8 cellular contexts compared by ENCODE assay signal in the genomic region with DNA sequence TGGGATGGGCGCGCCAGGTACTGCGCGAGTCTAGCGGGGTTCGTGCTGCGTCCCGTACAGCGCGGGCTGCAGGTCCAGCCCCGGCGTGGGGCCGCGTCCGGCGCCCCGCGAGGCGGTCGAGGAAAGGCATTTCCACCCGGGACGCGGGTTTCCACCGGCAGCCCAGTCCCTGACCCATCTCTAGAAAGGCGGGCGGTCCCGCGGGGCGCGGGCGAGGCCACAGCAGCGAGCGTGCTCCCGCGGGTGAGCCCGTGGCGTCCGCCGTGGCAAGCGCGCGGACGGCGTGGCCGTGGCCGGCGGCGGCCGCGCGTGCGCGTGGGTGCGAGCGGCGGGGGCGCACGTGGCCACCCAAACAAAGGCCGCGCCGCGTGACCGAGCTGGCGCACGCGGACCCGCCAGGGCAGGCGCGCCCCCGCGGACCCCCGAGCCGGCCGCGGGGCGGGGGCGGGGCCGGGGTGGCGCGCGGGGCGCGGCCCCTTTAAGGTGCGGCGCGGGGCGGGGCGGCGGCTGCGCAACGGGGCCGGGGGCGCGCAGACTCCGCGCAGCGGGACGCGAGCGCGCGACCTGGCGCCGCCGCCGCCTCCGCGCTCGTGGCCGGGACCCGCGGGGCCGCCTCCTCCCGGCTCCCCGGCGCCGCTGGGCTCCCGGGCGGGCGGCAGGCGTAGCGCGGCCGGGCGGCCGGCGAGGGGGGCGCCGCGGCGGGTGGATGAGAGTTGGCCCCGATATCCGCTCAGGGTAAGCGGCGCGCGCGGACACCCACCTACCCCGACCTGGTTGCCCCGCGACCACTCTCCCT. TPM values are rescaled to one million over a fixed set of nuclear protein-coding genes. Genes with fewer than 3 reads are reported as not detected.
DNase-seq lines count a peak whose midpoint lies in the region; ATAC-seq and TF ChIP-seq lines count a peak whose summit lies in the region.

No MANE protein-coding gene starts in this region.

- H4K20me1 ChIP-seq in MM.1S (ENCODE audit: insufficient read depth, low read length) = no peaks in the 10 kb centered on the region

- peak overlapping the region; percentile 73 for H3K4me2 ChIP-seq in MM.1S (ENCODE audit: low read depth, low read length)

- POLR2A ChIA-PET in activated CD4-positive, alpha-beta memory T cell treated with anti-CD3 and anti-CD28 coated beads, Interleukin-2, amount 10 ng/mL, durations not matched to agents 7 days and 5 days (lab: Charles Lee) = interaction anchor here (1.3 to 2.2 kb wide), 3 partner anchors 11 to 37 kb away, joined by 4 to 8 read pairs (median 6); no protein-coding TSS in a partner anchor

- CTCF ChIA-PET in activated CD4-positive, alpha-beta memory T cell treated with anti-CD3 and anti-CD28 coated beads, Interleukin-2, amount 10 ng/mL, durations not matched to agents 7 days and 5 days (lab: Charles Lee) = no interaction called here

- peak; percentile 81 for ATAC-seq in effector memory CD8-positive, alpha-beta T cell (replicated peaks)

- no peak overlapping the region for H3K27ac Mint-ChIP-seq in activated CD4-positive, alpha-beta memory T cell treated with anti-CD3 and anti-CD28 coated beads, Interleukin-2, amount 10 ng/mL, durations not matched to agents 7 days and 5 days
- H3K27ac Mint-ChIP-seq in effector memory CD8-positive, alpha-beta T cell = peak overlapping the region in 1 of 2 donors; percentile 76
- H3K27ac Mint-ChIP-seq in stimulated activated naive CD8-positive, alpha-beta T cell treated with anti-CD3 and anti-CD28 coated beads, Interleukin-15, Interleukin-2, amounts not matched to agents 100 ng/mL and 50 ng/mL, for 24 hours = no peak overlapping the region

- no peaks in the 10 kb centered on the region for H3K36me3 Mint-ChIP-seq in activated CD4-positive, alpha-beta memory T cell treated with anti-CD3 and anti-CD28 coated beads, Interleukin-2, amount 10 ng/mL, durations not matched to agents 7 days and 5 days (ENCODE audit: low read depth)
- peaks cover 18% of the 10 kb centered on the region for H3K36me3 Mint-ChIP-seq in effector memory CD8-positive, alpha-beta T cell (ENCODE audit: insufficient read depth)
- H3K36me3 Mint-ChIP-seq in stimulated activated naive CD8-positive, alpha-beta T cell treated with anti-CD3 and anti-CD28 coated beads, Interleukin-15, Interleukin-2, amounts not matched to agents 100 ng/mL and 50 ng/mL, for 24 hours (ENCODE audit: low read depth) = no peaks in the 10 kb centered on the region

- H3K4me3 ChIP-seq in MM.1S (ENCODE audit: low read length) = peak overlapping the region; percentile 48; the same call in 1 of the 2 replicates
- peak overlapping the region; percentile 66 to 78 for H3K4me3 ChIP-seq in mucosa of rectum (ENCODE audit: low read length in 2 of 2)

- H3K9me3 ChIP-seq in MM.1S (replicated peaks; ENCODE audit: insufficient read depth, low read length) = no peaks in the 10 kb centered on the region
- H3K9me3 ChIP-seq in mucosa of rectum (ENCODE audit: control insufficient read depth in 2 of 2, low read length in 2 of 2) = peaks cover 3 to 4% of the 10 kb centered on the region in 2 donors

- H3K4me1 Mint-ChIP-seq in activated CD4-positive, alpha-beta memory T cell treated with anti-CD3 and anti-CD28 coated beads, Interleukin-2, amount 10 ng/mL, durations not matched to agents 7 days and 5 days = peaks cover 51% of the 10 kb centered on the region
- H3K4me1 Mint-ChIP-seq in effector memory CD8-positive, alpha-beta T cell (ENCODE audit: low read depth in 2 of 2) = peaks cover 39 to 44% of the 10 kb centered on the region in 2 donors
- H3K4me1 Mint-ChIP-seq in stimulated activated naive CD8-positive, alpha-beta T cell treated with anti-CD3 and anti-CD28 coated beads, Interleukin-15, Interleukin-2, amounts not matched to agents 100 ng/mL and 50 ng/mL, for 24 hours (ENCODE audit: low read depth) = peaks cover 44% of the 10 kb centered on the region

- H3K27me3 Mint-ChIP-seq in activated CD4-positive, alpha-beta memory T cell treated with anti-CD3 and anti-CD28 coated beads, Interleukin-2, amount 10 ng/mL, durations not matched to agents 7 days and 5 days = peaks cover 4% of the 10 kb centered on the region
- no peaks in the 10 kb centered on the region for H3K27me3 Mint-ChIP-seq in effector memory CD8-positive, alpha-beta T cell
- no peaks in the 10 kb centered on the region for H3K27me3 Mint-ChIP-seq in stimulated activated naive CD8-positive, alpha-beta T cell treated with anti-CD3 and anti-CD28 coated beads, Interleukin-15, Interleukin-2, amounts not matched to agents 100 ng/mL and 50 ng/mL, for 24 hours

- peaks cover 4% of the 10 kb centered on the region; the same call in 1 of the 2 replicates for H3F3A ChIP-seq in MM.1S (ENCODE audit: insufficient read depth, low read length)

- no peaks in the 10 kb centered on the region for H3K9me2 ChIP-seq in MM.1S (replicated peaks; ENCODE audit: insufficient read depth, low read length)

- H3K27ac ChIP-seq in MM.1S (ENCODE audit: low read length) (no peak overlapping the region), mucosa of rectum (ENCODE audit: low read depth in 2 of 2, low read length in 2 of 2) (peak overlapping the region; percentile 91 to 95)

- H3K27me3 ChIP-seq in MM.1S (replicated peaks; ENCODE audit: insufficient read depth, low read length) = no peaks in the 10 kb centered on the region; the same call in 1 of the 2 replicates
- H3K27me3 ChIP-seq in mucosa of rectum (ENCODE audit: control insufficient read depth in 2 of 2, insufficient read depth in 2 of 2, low read length in 2 of 2) = no peaks in the 10 kb centered on the region

- H2AFZ ChIP-seq in MM.1S (ENCODE audit: low read length) = peak overlapping the region; percentile 86

- H3K36me3 ChIP-seq in MM.1S (replicated peaks; ENCODE audit: insufficient read depth, low read length) (no peaks in the 10 kb centered on the region), mucosa of rectum (ENCODE audit: control insufficient read depth in 2 of 2, insufficient read depth in 2 of 2, low read length in 2 of 2) (no peaks in the 10 kb centered on the region)

- TF ChIP-seq CTCF in MM.1S (IDR thresholded peaks at IDR 0.05; ENCODE audit: low read length) = no peak

- H3K9ac ChIP-seq in MM.1S (ENCODE audit: low read length) (no peak overlapping the region; the same call in 1 of the 2 replicates), mucosa of rectum (ENCODE audit: low read depth in 1 of 2, low read length in 2 of 2) (peak overlapping the region; percentile 79 to 97)

- DNase-seq in SKM-1 treated with dmso at 0.1 percent for 144 hours (lab: John Stamatoyannopoulos, UW; ENCODE audit: unreplicated experiment) = peak; percentile 62
- no peak for DNase-seq in SKM-1 (lab: John Stamatoyannopoulos, UW; ENCODE audit: unreplicated experiment)
- DNase-seq in MM.1S = peak; percentile 62
- DNase-seq in activated CD4-positive, alpha-beta memory T cell treated with anti-CD3 and anti-CD28 coated beads, Interleukin-2, amount 10 ng/mL, durations not matched to agents 7 days and 5 days = peak; percentile 59
- peak; percentile 49 to 66 (median 53) for DNase-seq in effector memory CD8-positive, alpha-beta T cell
- DNase-seq in SIG-M5 (lab: John Stamatoyannopoulos, UW) = no peak

- H3K4me3 Mint-ChIP-seq in activated CD4-positive, alpha-beta memory T cell treated with anti-CD3 and anti-CD28 coated beads, Interleukin-2, amount 10 ng/mL, durations not matched to agents 7 days and 5 days = peak overlapping the region; percentile 70
- peak overlapping the region; percentile 73 to 82 for H3K4me3 Mint-ChIP-seq in effector memory CD8-positive, alpha-beta T cell
- H3K4me3 Mint-ChIP-seq in stimulated activated naive CD8-positive, alpha-beta T cell treated with anti-CD3 and anti-CD28 coated beads, Interleukin-15, Interleukin-2, amounts not matched to agents 100 ng/mL and 50 ng/mL, for 24 hours = peak overlapping the region; percentile 57

- H3K9me3 Mint-ChIP-seq in activated CD4-positive, alpha-beta memory T cell treated with anti-CD3 and anti-CD28 coated beads, Interleukin-2, amount 10 ng/mL, durations not matched to agents 7 days and 5 days = peaks cover 5% of the 10 kb centered on the region
- peaks cover 0 to 7% of the 10 kb centered on the region in 2 donors for H3K9me3 Mint-ChIP-seq in effector memory CD8-positive, alpha-beta T cell
- H3K9me3 Mint-ChIP-seq in stimulated activated naive CD8-positive, alpha-beta T cell treated with anti-CD3 and anti-CD28 coated beads, Interleukin-15, Interleukin-2, amounts not matched to agents 100 ng/mL and 50 ng/mL, for 24 hours = peaks cover 6% of the 10 kb centered on the region

- H3K4me1 ChIP-seq in MM.1S (ENCODE audit: low read length) = peaks cover 15% of the 10 kb centered on the region; the same call in 1 of the 2 replicates
- peaks cover 57 to 60% of the 10 kb centered on the region in 2 donors for H3K4me1 ChIP-seq in mucosa of rectum (ENCODE audit: control insufficient read depth in 2 of 2, insufficient read depth in 2 of 2, low read length in 2 of 2)

- peaks cover 4% of the 10 kb centered on the region for H3K79me2 ChIP-seq in MM.1S (ENCODE audit: low read length)

RNA-seq across cellular contexts. Expression of a gene that starts 39.3 kb away (rescaled TPM):
- total RNA-seq in activated CD4-positive, alpha-beta memory T cell treated with anti-CD3 and anti-CD28 coated beads, Interleukin-2, amount 10 ng/mL, durations not matched to agents 7 days and 5 days = under 1 TPM; 0.10 to 0.13 TPM

RNA-seq across cellular contexts. Expression of a gene that starts 43.4 kb away (rescaled TPM):
- total RNA-seq in activated CD4-positive, alpha-beta memory T cell treated with anti-CD3 and anti-CD28 coated beads, Interleukin-2, amount 10 ng/mL, durations not matched to agents 7 days and 5 days = 10 to 100 TPM; 52.9 to 54.8 TPM

Comparison
In these comparisons a context has a peak if more than half of its experiments do, and no peak if none do; other contexts are left out.
1. DNase-seq: peak in SKM-1 treated with dmso at 0.1 percent for 144 hours (single experiment), MM.1S (single experiment), activated CD4-positive, alpha-beta memory T cell treated with anti-CD3 and anti-CD28 coated beads, Interleukin-2, amount 10 ng/mL, durations not matched to agents 7 days and 5 days (single experiment) and effector memory CD8-positive, alpha-beta T cell (3 of 3); none in SKM-1 (single experiment) and SIG-M5 (single experiment).
2. Peak in every context shown above with its lines, with median percentiles within 50 percentile points of each other: H3K4me3 Mint-ChIP-seq.